1 cellular context compared by ENCODE assay signal in the genomic region with DNA sequence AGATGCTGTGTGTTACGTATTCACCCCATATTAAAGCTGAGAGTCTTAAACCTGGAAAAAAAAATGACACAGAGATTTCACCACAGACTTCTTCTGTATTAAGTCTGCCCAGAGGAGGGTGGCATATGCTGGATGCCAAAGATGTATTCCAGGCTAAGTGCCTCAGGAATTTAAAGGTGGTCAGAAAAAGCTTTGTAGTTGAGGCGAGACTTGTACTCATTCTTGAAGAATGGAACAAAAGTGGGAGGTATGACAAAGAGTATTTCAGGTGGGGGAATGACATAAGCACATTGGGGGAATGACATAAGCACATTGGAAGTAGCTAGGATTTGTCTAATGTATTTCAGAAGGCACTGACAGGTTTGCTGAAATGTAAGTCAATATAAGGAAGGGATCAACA.
TF ChIP-seq lines count a peak whose summit lies in the region.

No MANE protein-coding gene starts in this region.

TF ChIP-seq in IMR-90, 13 proteins besides CTCF, POLR2A, EP300 and RAD21:
- TF ChIP-seq MAFK (IDR thresholded peaks at IDR 0.05; ENCODE audit: low read depth, low read length) (no peak), BHLHE40 (IDR thresholded peaks at IDR 0.05; ENCODE audit: low read depth, low read length) (no peak)
- TF ChIP-seq, protein P1, sequence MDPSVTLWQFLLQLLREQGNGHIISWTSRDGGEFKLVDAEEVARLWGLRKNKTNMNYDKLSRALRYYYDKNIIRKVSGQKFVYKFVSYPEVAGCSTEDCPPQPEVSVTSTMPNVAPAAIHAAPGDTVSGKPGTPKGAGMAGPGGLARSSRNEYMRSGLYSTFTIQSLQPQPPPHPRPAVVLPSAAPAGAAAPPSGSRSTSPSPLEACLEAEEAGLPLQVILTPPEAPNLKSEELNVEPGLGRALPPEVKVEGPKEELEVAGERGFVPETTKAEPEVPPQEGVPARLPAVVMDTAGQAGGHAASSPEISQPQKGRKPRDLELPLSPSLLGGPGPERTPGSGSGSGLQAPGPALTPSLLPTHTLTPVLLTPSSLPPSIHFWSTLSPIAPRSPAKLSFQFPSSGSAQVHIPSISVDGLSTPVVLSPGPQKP (IDR thresholded peaks at IDR 0.05; ENCODE audit: borderline replicate concordance, low read depth, low read length): no peak
TF ChIP-seq in IMR-90: peak in this region for 0.
